ENCODE assay signal across 19 cellular contexts in the genomic region with DNA sequence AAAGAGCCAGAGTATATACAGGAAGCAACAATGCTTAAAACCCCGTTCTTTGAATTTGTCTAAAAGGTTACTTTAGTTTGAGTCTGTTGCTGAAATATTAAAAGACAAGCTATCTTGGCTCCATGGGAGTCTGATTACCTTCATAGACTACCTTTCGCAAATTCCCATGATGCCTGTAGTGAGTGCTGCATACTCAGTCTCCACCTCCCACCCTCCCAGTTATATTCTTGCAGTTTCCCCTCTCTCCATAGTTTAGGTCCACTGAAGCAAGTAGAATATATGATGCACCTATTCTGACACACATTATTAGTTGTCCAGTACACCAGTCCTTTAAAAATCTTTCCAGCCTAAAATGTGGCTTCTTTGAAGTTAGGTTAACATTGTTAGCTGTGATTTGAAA. TPM values are rescaled to one million over a fixed set of nuclear protein-coding genes. Genes with fewer than 3 reads are reported as not detected.
A peak's percentile ranks its signal among the peaks of the same experiment; 100 is the strongest.
DNase-seq lines count a peak whose midpoint lies in the region; ATAC-seq and TF ChIP-seq lines count a peak whose summit lies in the region.
"Had no signal": no experiment of that assay in that cellular context is flagged by ENCODE, and none has a peak within 500 bp of the region (broad histone marks: within the 10 kb centered on the region; RNA-seq: fewer than 3 reads in every experiment).

No MANE protein-coding gene starts in this region.

- H4K20me1 ChIP-seq in DND-41 (ENCODE audit: insufficient read depth, low read length), result no peaks in the 10 kb centered on the region; the same call in 1 of the 2 replicates
- H4K20me1 ChIP-seq: BLaER1 had no signal

- no peaks in the 10 kb centered on the region for H3K27me3 ChIP-seq in BE2C
- H3K27me3 ChIP-seq in DND-41 (ENCODE audit: insufficient read depth, low read length, poor library complexity), result no peaks in the 10 kb centered on the region
- H3K27me3 ChIP-seq: BLaER1, Peyer's patch, tibial artery had no signal

- H3K36me3 ChIP-seq in BE2C (no peaks in the 10 kb centered on the region), DND-41 (ENCODE audit: insufficient read depth, low read length) (no peaks in the 10 kb centered on the region)
- H3K36me3 ChIP-seq: BLaER1, Peyer's patch, tibial artery had no signal

- H3K4me1 ChIP-seq in BE2C (no peaks in the 10 kb centered on the region), DND-41 (ENCODE audit: insufficient read depth, low read length) (peaks cover 31% of the 10 kb centered on the region)
- H3K4me1 ChIP-seq: Peyer's patch, tibial artery had no signal

- no peak overlapping the region for H3K27ac ChIP-seq in DND-41 (ENCODE audit: low read length)
- H3K27ac ChIP-seq: BLaER1, Peyer's patch, skin epidermis, tibial artery had no signal

- H3K36me3 Mint-ChIP-seq in activated T-helper 17 cell treated with anti-CD3 and anti-CD28 coated beads, Interleukin-2, amount 50 U/mL, for 72 hours (ENCODE audit: low read depth), result no peaks in the 10 kb centered on the region
- no peaks in the 10 kb centered on the region for H3K36me3 Mint-ChIP-seq in mesothelial cell of epicardium

- 0 out of 2 replicates have a peak overlapping the region, but pooled peaks have one; percentile 73 for H3K9ac ChIP-seq in DND-41 (ENCODE audit: low read depth, low read length)
- H3K9ac ChIP-seq: BLaER1 had no signal

- peak overlapping the region; percentile 90; the same call in 1 of the 2 replicates for H3K4me2 ChIP-seq in DND-41 (ENCODE audit: insufficient read depth, low read length)

- no peaks in the 10 kb centered on the region for H3K9me3 Mint-ChIP-seq in activated T-helper 17 cell treated with anti-CD3 and anti-CD28 coated beads, Interleukin-2, amount 50 U/mL, for 72 hours
- H3K9me3 Mint-ChIP-seq in mesothelial cell of epicardium, result no peaks in the 10 kb centered on the region

- peak overlapping the region; percentile 78 for H3K4me3 Mint-ChIP-seq in activated T-helper 17 cell treated with anti-CD3 and anti-CD28 coated beads, Interleukin-2, amount 50 U/mL, for 72 hours
- peak overlapping the region; percentile 92 for H3K4me3 Mint-ChIP-seq in mesothelial cell of epicardium

- DNase-seq in BE2C, result no peak
- no peak for DNase-seq in DND-41
- no peak for DNase-seq in mesothelial cell of epicardium (ENCODE audit: low spot score in 2 of 2, unreplicated experiment in 2 of 2)
- no peak for DNase-seq in omental fat pad (ENCODE audit: low spot score)
- no peak for DNase-seq in pons (ENCODE audit: low spot score)
- DNase-seq in globus pallidus (ENCODE audit: low spot score), result no peak
- DNase-seq in NCI-H128 (lab: John Stamatoyannopoulos, UW; ENCODE audit: unreplicated experiment), result no peak
- DNase-seq: activated naive CD4-positive, alpha-beta T cell treated with anti-CD3 and anti-CD28 coated beads, Interleukin-2, amount 50 U/mL, for 16 hours; islet precursor cell; mesendoderm; MV-4-11; NCI-H2081 treated with DMSO at 0.1 percent for 48 hours; NCI-H774; Peyer's patch; tibial artery had no signal

- H3K27me3 Mint-ChIP-seq in activated T-helper 17 cell treated with anti-CD3 and anti-CD28 coated beads, Interleukin-2, amount 50 U/mL, for 72 hours, result no peaks in the 10 kb centered on the region
- peaks cover 49% of the 10 kb centered on the region for H3K27me3 Mint-ChIP-seq in mesothelial cell of epicardium (ENCODE audit: low read depth)

- H2AFZ ChIP-seq in DND-41 (ENCODE audit: low read depth, low read length), result no peak overlapping the region

- no peaks in the 10 kb centered on the region for H3K4me1 Mint-ChIP-seq in activated T-helper 17 cell treated with anti-CD3 and anti-CD28 coated beads, Interleukin-2, amount 50 U/mL, for 72 hours
- peaks cover 11% of the 10 kb centered on the region for H3K4me1 Mint-ChIP-seq in mesothelial cell of epicardium

- H3K27ac Mint-ChIP-seq in activated T-helper 17 cell treated with anti-CD3 and anti-CD28 coated beads, Interleukin-2, amount 50 U/mL, for 72 hours, result no peak overlapping the region
- H3K27ac Mint-ChIP-seq in mesothelial cell of epicardium, result no peak overlapping the region

- no peaks in the 10 kb centered on the region for H3K9me3 ChIP-seq in BE2C
- no peaks in the 10 kb centered on the region for H3K9me3 ChIP-seq in DND-41 (ENCODE audit: insufficient read depth, low read length, severe bottlenecking)
- H3K9me3 ChIP-seq: Peyer's patch, tibial artery had no signal

- TF ChIP-seq CTCF in BE2C (IDR thresholded peaks at IDR 0.05; ENCODE audit: low read depth, low read length), result no peak
- TF ChIP-seq CTCF in DND-41 (IDR thresholded peaks at IDR 0.05; ENCODE audit: borderline replicate concordance, extremely low read depth, low read length, poor library complexity, severe bottlenecking), result no peak
- no peak for TF ChIP-seq CTCF in mesothelial cell of epicardium (IDR thresholded peaks at IDR 0.05; ENCODE audit: unreplicated experiment)
- TF ChIP-seq CTCF in omental fat pad (IDR thresholded peaks at IDR 0.05), result no peak

- peaks cover 5% of the 10 kb centered on the region; the same call in 1 of the 2 replicates for H3K79me2 ChIP-seq in DND-41 (ENCODE audit: insufficient read depth, low read length)

- no peak for ATAC-seq in DND-41 (ENCODE audit: insufficient read depth, low read depth)
- ATAC-seq in activated T-helper 17 cell treated with anti-CD3 and anti-CD28 coated beads, Interleukin-2, amount 50 U/mL, for 72 hours (replicated peaks), result no peak
- no peak for ATAC-seq in omental fat pad (ENCODE audit: low FRiP score)
- ATAC-seq: SK-N-SH treated with all-trans-retinoic acid at 6 μM for 48 hours had no signal

- peak overlapping the region; percentile 76 for H3K4me3 ChIP-seq in BE2C (ENCODE audit: low read depth, low read length)
- peak overlapping the region in 1 of 2 experiments; percentile 88; a peak in 1 of 4 replicates for H3K4me3 ChIP-seq in DND-41 (ENCODE audit: low read depth in 1 of 2, low read length in 2 of 2)
- H3K4me3 ChIP-seq: Peyer's patch, skin epidermis had no signal

RNA-seq across cellular contexts. Expression of gene CNKSR2, which starts 2.4 kb away (rescaled TPM):
- 9.1 TPM for polyA plus RNA-seq in BE2C (2012; ENCODE audit: insufficient read depth, insufficient read length, low read depth)
- 1 to 10 TPM; 3.2 TPM for total RNA-seq in activated T-helper 17 cell treated with anti-CD3 and anti-CD28 coated beads, Interleukin-2, amount 50 U/mL, for 72 hours
- 9.1 to 11.2 TPM (median 10.8 TPM) in 3 replicates for total RNA-seq in mesothelial cell of epicardium
- total RNA-seq in omental fat pad, result 1 to 10 TPM; 4.8 to 9.5 (median 7.6) TPM
